In genomic region chr3:46679681-46680080, GRCh38 we compare ENCODE assay signal across 23 cellular contexts. TPM values are rescaled to one million over a fixed set of nuclear protein-coding genes. Genes with fewer than 3 reads are reported as not detected.
DNase-seq lines count a peak whose midpoint lies in the region; ATAC-seq and TF ChIP-seq lines count a peak whose summit lies in the region.
"Had no signal": no experiment of that assay in that cellular context is flagged by ENCODE, and none has a peak within 500 bp of the region (broad histone marks: within the 10 kb centered on the region; RNA-seq: fewer than 3 reads in every experiment).

No MANE protein-coding gene starts in this region.

- TF ChIP-seq EP300 in suprapubic skin (IDR thresholded peaks at IDR 0.05): no peak

- TF ChIP-seq POLR2A in erythroblast (IDR thresholded peaks at IDR 0.05; ENCODE audit: low read length) (no peak), suprapubic skin (IDR thresholded peaks at IDR 0.05) (no peak)

- no peaks in the 10 kb centered on the region for H3K4me1 Mint-ChIP-seq in activated naive CD4-positive, alpha-beta T cell treated with anti-CD3 and anti-CD28 coated beads, Interleukin-2, amount 50 U/mL, for 24 hours
- H3K4me1 Mint-ChIP-seq in activated T-helper 17 cell treated with anti-CD3 and anti-CD28 coated beads, Interleukin-2, amount 50 U/mL, for 72 hours: no peaks in the 10 kb centered on the region
- peaks cover 5% of the 10 kb centered on the region for H3K4me1 Mint-ChIP-seq in type B pancreatic cell (ENCODE audit: unreplicated experiment)

- H3K4me3 ChIP-seq in right cardiac atrium (ENCODE audit: low read length): no peak overlapping the region
- H3K4me3 ChIP-seq in suprapubic skin: no peak overlapping the region
- H3K4me3 ChIP-seq: A549, GM12878 had no signal

- TF ChIP-seq CTCF in type B pancreatic cell (conservative IDR thresholded peaks at IDR 0.05) (no peak), suprapubic skin (IDR thresholded peaks at IDR 0.05) (no peak)

- H3K9me3 ChIP-seq in right cardiac atrium (ENCODE audit: control insufficient read depth, low read length): no peaks in the 10 kb centered on the region
- H3K9me3 ChIP-seq in suprapubic skin: no peaks in the 10 kb centered on the region
- H3K9me3 ChIP-seq: A549 had no signal

- no peak for DNase-seq in activated naive CD4-positive, alpha-beta T cell treated with Interleukin-2 at 50 U/mL for 16 hours
- DNase-seq in right cardiac atrium (peak in 2 of 3 donors; percentile 8 to 43), Right ventricle myocardium inferior (ENCODE audit: missing footprints) (no peak), type B pancreatic cell (ENCODE audit: extremely low spot score, unreplicated experiment) (no peak), erythroblast (lab: John Stamatoyannopoulos, UW) (no peak), suprapubic skin (ENCODE audit: low spot score in 2 of 2) (no peak)
- DNase-seq: AML-193; CD8-positive, alpha-beta T cell; DMS 273 treated with DMSO at 0.1 percent for 48 hours; DMS53; DND-41; EL; GOT3; H7; HFFc6 had no signal

- 80% methylated on average over 5 of the region's 5 CpGs for WGBS in right cardiac atrium
- WGBS in suprapubic skin: 95% methylated on average over 5 of the region's 5 CpGs

- no peak overlapping the region for H3K4me3 Mint-ChIP-seq in activated naive CD4-positive, alpha-beta T cell treated with anti-CD3 and anti-CD28 coated beads, Interleukin-2, amount 50 U/mL, for 24 hours
- no peak overlapping the region for H3K4me3 Mint-ChIP-seq in activated T-helper 17 cell treated with anti-CD3 and anti-CD28 coated beads, Interleukin-2, amount 50 U/mL, for 72 hours
- H3K4me3 Mint-ChIP-seq in type B pancreatic cell: no peak overlapping the region
- H3K4me3 Mint-ChIP-seq: CD8-positive, alpha-beta T cell; HFFc6 had no signal

- peaks cover 51% of the 10 kb centered on the region for H3K36me3 ChIP-seq in suprapubic skin

- no peaks in the 10 kb centered on the region for H3K9me3 Mint-ChIP-seq in activated naive CD4-positive, alpha-beta T cell treated with anti-CD3 and anti-CD28 coated beads, Interleukin-2, amount 50 U/mL, for 24 hours
- no peaks in the 10 kb centered on the region for H3K9me3 Mint-ChIP-seq in activated T-helper 17 cell treated with anti-CD3 and anti-CD28 coated beads, Interleukin-2, amount 50 U/mL, for 72 hours
- no peaks in the 10 kb centered on the region for H3K9me3 Mint-ChIP-seq in type B pancreatic cell
- H3K9me3 Mint-ChIP-seq: CD8-positive, alpha-beta T cell; HFFc6 had no signal

- H3K27me3 ChIP-seq in right cardiac atrium (ENCODE audit: control insufficient read depth, insufficient read depth) (no peaks in the 10 kb centered on the region), suprapubic skin (no peaks in the 10 kb centered on the region)

- H3K4me1 ChIP-seq in right cardiac atrium (ENCODE audit: control insufficient read depth, insufficient read depth, low read length) (no peaks in the 10 kb centered on the region), suprapubic skin (no peaks in the 10 kb centered on the region)
- H3K4me1 ChIP-seq: A549 had no signal

- H3K27ac ChIP-seq in right cardiac atrium (ENCODE audit: low read length): no peak overlapping the region
- no peak overlapping the region for H3K27ac ChIP-seq in suprapubic skin
- H3K27ac ChIP-seq: 22Rv1, A549 had no signal

- H3K27me3 Mint-ChIP-seq in activated naive CD4-positive, alpha-beta T cell treated with anti-CD3 and anti-CD28 coated beads, Interleukin-2, amount 50 U/mL, for 24 hours: no peaks in the 10 kb centered on the region
- H3K27me3 Mint-ChIP-seq in activated T-helper 17 cell treated with anti-CD3 and anti-CD28 coated beads, Interleukin-2, amount 50 U/mL, for 72 hours: no peaks in the 10 kb centered on the region
- H3K27me3 Mint-ChIP-seq in type B pancreatic cell: no peaks in the 10 kb centered on the region

- ATAC-seq in right cardiac atrium (no peak), Right ventricle myocardium inferior (no peak)
- no peak for ATAC-seq in activated T-helper 17 cell treated with anti-CD3 and anti-CD28 coated beads, Interleukin-2, amount 50 U/mL, for 72 hours (replicated peaks)
- ATAC-seq: A549; CD8-positive, alpha-beta T cell; GM12878; HCT116 had no signal

- intact Hi-C loops in right cardiac atrium (cut with DNase I): no loop called here
- intact Hi-C loops in Right ventricle myocardium inferior (cut with DNase I): no loop called here

- peak overlapping the region; percentile 56 for H3K27ac Mint-ChIP-seq in activated naive CD4-positive, alpha-beta T cell treated with anti-CD3 and anti-CD28 coated beads, Interleukin-2, amount 50 U/mL, for 24 hours
- H3K27ac Mint-ChIP-seq in activated T-helper 17 cell treated with anti-CD3 and anti-CD28 coated beads, Interleukin-2, amount 50 U/mL, for 72 hours: peak overlapping the region; percentile 49
- peak overlapping the region; percentile 42 for H3K27ac Mint-ChIP-seq in type B pancreatic cell
- H3K27ac Mint-ChIP-seq: CD8-positive, alpha-beta T cell; HFFc6 had no signal

- peaks cover 4% of the 10 kb centered on the region for H3K36me3 Mint-ChIP-seq in activated naive CD4-positive, alpha-beta T cell treated with anti-CD3 and anti-CD28 coated beads, Interleukin-2, amount 50 U/mL, for 24 hours
- no peaks in the 10 kb centered on the region for H3K36me3 Mint-ChIP-seq in activated T-helper 17 cell treated with anti-CD3 and anti-CD28 coated beads, Interleukin-2, amount 50 U/mL, for 72 hours (ENCODE audit: low read depth)
- peaks cover 4% of the 10 kb centered on the region for H3K36me3 Mint-ChIP-seq in type B pancreatic cell

RNA-seq across cellular contexts. Expression of gene ALS2CL, which starts 13.8 kb away (rescaled TPM):
- total RNA-seq in right cardiac atrium (10 to 100 TPM; 16.1 to 33.1 (median 19.0) TPM), Right ventricle myocardium inferior (36.9 TPM), type B pancreatic cell (ENCODE audit: low replicate concordance) (31.7 and 70.8 TPM in 2 replicates), suprapubic skin (100 to 1,000 TPM; 129 to 260 (median 172) TPM)
- 18.8 TPM for polyA plus RNA-seq in right cardiac atrium
- 1 to 10 TPM in 1 of 2 donors, under 1 TPM in 1; 0.69 to 5.2 TPM for total RNA-seq in activated T-helper 17 cell treated with anti-CD3 and anti-CD28 coated beads, Interleukin-2, amount 50 U/mL, for 72 hours

RNA-seq across cellular contexts. Expression of gene TMIE, which starts 21.5 kb away (rescaled TPM):
- total RNA-seq in right cardiac atrium (under 1 TPM; 0.40 to 0.76 (median 0.65) TPM), Right ventricle myocardium inferior (0.89 TPM), type B pancreatic cell (ENCODE audit: low replicate concordance) (0.48 and 0.62 TPM in 2 replicates), suprapubic skin (under 1 TPM in 3 of 4 donors, not detected in 1; 0.59 to 0.78 (median 0.72) TPM)
- polyA plus RNA-seq in right cardiac atrium: 0.95 TPM
- total RNA-seq in activated T-helper 17 cell treated with anti-CD3 and anti-CD28 coated beads, Interleukin-2, amount 50 U/mL, for 72 hours: under 1 TPM; 0.15 to 0.53 TPM
- total RNA-seq: G401, GM12878, HFFc6 had no signal
- polyA plus RNA-seq: GM12878 had no signal

RNA-seq across cellular contexts. Expression of gene PRSS50, which starts 38.0 kb away (rescaled TPM):
- under 1 TPM in 2 of 4 donors, not detected in 2; 0.12 to 0.31 TPM for total RNA-seq in right cardiac atrium
- 0.14 TPM for polyA plus RNA-seq in right cardiac atrium
- total RNA-seq in Right ventricle myocardium inferior: 0.11 TPM
- total RNA-seq in activated T-helper 17 cell treated with anti-CD3 and anti-CD28 coated beads, Interleukin-2, amount 50 U/mL, for 72 hours: under 1 TPM in 1 of 2 donors, not detected in 1; 0.11 TPM
- total RNA-seq in type B pancreatic cell (ENCODE audit: low replicate concordance): 1.1 and 1.2 TPM in 2 replicates
- not detected for total RNA-seq in suprapubic skin
- total RNA-seq: CD8-positive, alpha-beta T cell; G401; GM12878; HFFc6 had no signal
- polyA plus RNA-seq: A549, BJ had no signal

Comparison
In these comparisons a context has a peak if more than half of its experiments do, and no peak if none do; other contexts are left out.
1. DNase-seq: peak in right cardiac atrium (2 of 3); none in activated naive CD4-positive, alpha-beta T cell treated with Interleukin-2 at 50 U/mL for 16 hours (single experiment), Right ventricle myocardium inferior (single experiment), type B pancreatic cell (single experiment), erythroblast (0 of 2) and suprapubic skin (0 of 2).
2. Peak in every context shown above with its lines, with median percentiles within 50 percentile points of each other: H3K27ac Mint-ChIP-seq.